Comparison of ENCODE assay signal across 6 cellular contexts in the genomic region with DNA sequence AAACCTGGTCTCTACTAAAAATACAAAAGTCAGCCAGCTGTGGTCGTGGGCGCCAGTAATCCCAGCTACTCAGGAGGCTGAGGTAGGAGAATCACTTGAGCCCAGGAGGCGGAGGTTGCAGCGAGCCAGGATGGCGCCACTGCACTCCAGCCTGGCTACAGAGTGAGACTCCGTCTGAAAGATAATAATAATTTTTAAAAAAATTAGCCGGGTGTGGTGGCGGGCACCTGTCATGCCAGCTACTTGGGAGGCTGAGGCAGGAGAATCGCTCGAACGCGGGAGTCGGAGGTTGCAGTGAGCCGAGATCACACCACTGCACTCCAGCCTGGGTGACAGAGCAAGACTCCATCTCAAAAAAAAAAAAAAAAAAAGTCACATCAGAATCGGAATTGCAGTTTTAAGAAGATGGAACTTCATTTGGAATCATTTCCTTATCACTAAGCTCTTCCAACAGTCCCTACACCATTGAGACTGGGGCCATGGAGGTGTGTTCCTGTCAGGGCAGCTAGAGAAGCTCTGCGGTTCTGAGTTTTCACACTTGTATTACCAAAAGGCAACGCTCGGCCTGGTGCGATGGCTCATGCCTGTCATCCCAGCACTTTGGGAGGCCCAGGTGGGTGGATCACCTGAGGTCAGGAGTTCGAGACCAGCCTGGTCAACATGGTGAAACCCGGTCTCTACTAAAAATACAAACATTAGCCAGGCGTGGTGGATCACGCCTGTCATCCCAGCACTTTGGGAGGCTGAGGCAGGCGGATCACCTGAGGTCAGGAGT. TPM values are rescaled to one million over a fixed set of nuclear protein-coding genes. Genes with fewer than 3 reads are reported as not detected.
"Had no signal": no experiment of that assay in that cellular context is flagged by ENCODE, and none has a peak within 500 bp of the region (broad histone marks: within the 10 kb centered on the region; RNA-seq: fewer than 3 reads in every experiment).

No MANE protein-coding gene starts in this region.

RNA-seq across cellular contexts. Expression of gene CRLF2, which starts 55.6 kb away (rescaled TPM):
- total RNA-seq: GM23338, H1, H9, HT-29, IMR-90, K562 had no signal
- polyA plus RNA-seq: GM23338, IMR-90, K562 had no signal
